14 cellular contexts compared by ENCODE assay signal in genomic region chr6:106199331-106199730, GRCh38.
DNase-seq lines count a peak whose midpoint lies in the region; ATAC-seq and TF ChIP-seq lines count a peak whose summit lies in the region.
"Had no signal": no experiment of that assay in that cellular context is flagged by ENCODE, and none has a peak within 500 bp of the region (broad histone marks: within the 10 kb centered on the region; RNA-seq: fewer than 3 reads in every experiment).

No MANE protein-coding gene starts in this region.

- no peak overlapping the region for H3K4me3 ChIP-seq in fibroblast of villous mesenchyme (ENCODE audit: low read depth, low read length)

- H3K4me1 Mint-ChIP-seq in natural killer cell: peaks cover 55 to 59% of the 10 kb centered on the region in 2 donors
- H3K4me1 Mint-ChIP-seq in natural killer cell treated with Interleukin-12 subunit alpha and Interleukin-12 subunit beta and Interleukin-15 and Interleukin-18, amount 100 ng/mL, for 72 hours (ENCODE audit: low read depth in 2 of 2): peaks cover 50 to 59% of the 10 kb centered on the region in 2 donors
- H3K4me1 Mint-ChIP-seq in activated B cell treated with CpG ODN at 0.5 μM for 24 hours: peaks cover 34% of the 10 kb centered on the region

- intact Hi-C loops in natural killer cell (cut with micrococcal nuclease): loop anchor here (5.0 kb wide), 1 partner anchor 207 kb away; no protein-coding TSS in a partner anchor
- intact Hi-C loops in activated B cell treated with CpG ODN at 0.5 μM for 24 hours (cut with micrococcal nuclease): loop anchor here (5.0 kb wide), 1 partner anchor 37 kb away; no protein-coding TSS in a partner anchor

- no peak for DNase-seq in natural killer cell
- no peak for DNase-seq in natural killer cell treated with Interleukin-12 subunit alpha and Interleukin-12 subunit beta and Interleukin-15 and Interleukin-18, amount 100 ng/mL, for 72 hours (ENCODE audit: low spot score)
- DNase-seq in activated B cell treated with CpG ODN at 0.5 μM for 24 hours: no peak
- DNase-seq in fibroblast of villous mesenchyme (ENCODE audit: low read depth): peak; percentile 91
- no peak for DNase-seq in ACHN
- DNase-seq in NCI-H82 (lab: John Stamatoyannopoulos, UW): no peak
- DNase-seq in activated CD4-positive, alpha-beta T cell treated with anti-CD3 and anti-CD28 coated beads for 48 hours: no peak
- DNase-seq: Caco-2, DMS153, H7, NCI-H1417 treated with DMSO at 0.1 percent for 48 hours, NCI-H1930, NCI-H526 treated with DMSO at 0.1 percent for 48 hours, RPMI8226 had no signal

- H3K36me3 Mint-ChIP-seq in natural killer cell (no peaks in the 10 kb centered on the region), activated B cell treated with CpG ODN at 0.5 μM for 24 hours (ENCODE audit: low read depth) (peaks cover 32% of the 10 kb centered on the region)
- peaks cover 22% of the 10 kb centered on the region for H3K36me3 Mint-ChIP-seq in natural killer cell treated with Interleukin-12 subunit alpha and Interleukin-12 subunit beta and Interleukin-15 and Interleukin-18, amount 100 ng/mL, for 72 hours

- H3K9me3 Mint-ChIP-seq in natural killer cell (peaks cover 0 to 2% of the 10 kb centered on the region in 2 donors), activated B cell treated with CpG ODN at 0.5 μM for 24 hours (peaks cover 3% of the 10 kb centered on the region)
- H3K9me3 Mint-ChIP-seq in natural killer cell treated with Interleukin-12 subunit alpha and Interleukin-12 subunit beta and Interleukin-15 and Interleukin-18, amount 100 ng/mL, for 72 hours: no peaks in the 10 kb centered on the region

- POLR2A ChIA-PET in activated B cell treated with CpG ODN at 0.5 μM for 24 hours (lab: Charles Lee): no interaction called here

- H3K27me3 Mint-ChIP-seq in natural killer cell (ENCODE audit: low read depth in 2 of 2): no peaks in the 10 kb centered on the region
- H3K27me3 Mint-ChIP-seq in natural killer cell treated with Interleukin-12 subunit alpha and Interleukin-12 subunit beta and Interleukin-15 and Interleukin-18, amount 100 ng/mL, for 72 hours: no peaks in the 10 kb centered on the region
- H3K27me3 Mint-ChIP-seq in activated B cell treated with CpG ODN at 0.5 μM for 24 hours: no peaks in the 10 kb centered on the region

- TF ChIP-seq CTCF in natural killer cell (IDR thresholded peaks at IDR 0.05) (no peak), activated B cell treated with CpG ODN at 0.5 μM for 24 hours (IDR thresholded peaks at IDR 0.05) (no peak), fibroblast of villous mesenchyme (IDR thresholded peaks at IDR 0.05; ENCODE audit: insufficient read depth, low read depth, low read length) (no peak)

- H3K27ac Mint-ChIP-seq in natural killer cell (peak overlapping the region; percentile 70 to 95), activated B cell treated with CpG ODN at 0.5 μM for 24 hours (peak overlapping the region; percentile 41)
- peak overlapping the region in 1 of 2 donors; percentile 98 for H3K27ac Mint-ChIP-seq in natural killer cell treated with Interleukin-12 subunit alpha and Interleukin-12 subunit beta and Interleukin-15 and Interleukin-18, amount 100 ng/mL, for 72 hours

- CTCF ChIA-PET in activated B cell treated with CpG ODN at 0.5 μM for 24 hours (lab: Charles Lee): no interaction called here

- in situ Hi-C loops in ACHN (cut with HindIII; ENCODE audit: low pct_ligation_motif_present, low pct_unique_long_range_greater_than_20kb, low sequenced_read_pairs): no loop called here

- ATAC-seq in natural killer cell (no peak), activated B cell treated with CpG ODN at 0.5 μM for 24 hours (ENCODE audit: low read depth) (no peak)
- ATAC-seq in natural killer cell treated with Interleukin-12 subunit alpha and Interleukin-12 subunit beta and Interleukin-15 and Interleukin-18, amount 100 ng/mL, for 72 hours: no peak

- no peak overlapping the region for H3K4me3 Mint-ChIP-seq in natural killer cell
- no peak overlapping the region for H3K4me3 Mint-ChIP-seq in natural killer cell treated with Interleukin-12 subunit alpha and Interleukin-12 subunit beta and Interleukin-15 and Interleukin-18, amount 100 ng/mL, for 72 hours
- H3K4me3 Mint-ChIP-seq in activated B cell treated with CpG ODN at 0.5 μM for 24 hours: no peak overlapping the region
